In genomic region chr10:124481717-124482116, GRCh38 we compare ENCODE assay signal across 24 cellular contexts. TPM values are rescaled to one million over a fixed set of nuclear protein-coding genes. Genes with fewer than 3 reads are reported as not detected.
A peak's percentile ranks its signal among the peaks of the same experiment; 100 is the strongest.
DNase-seq lines count a peak whose midpoint lies in the region; ATAC-seq and TF ChIP-seq lines count a peak whose summit lies in the region.
"Had no signal": no experiment of that assay in that cellular context is flagged by ENCODE, and none has a peak within 500 bp of the region (broad histone marks: within the 10 kb centered on the region; RNA-seq: fewer than 3 reads in every experiment).

No MANE protein-coding gene starts in this region.

- peaks cover 13% of the 10 kb centered on the region for H3K9me3 Mint-ChIP-seq in GM23338
- peaks cover 11% of the 10 kb centered on the region for H3K9me3 Mint-ChIP-seq in WTC11
- H3K9me3 Mint-ChIP-seq in glutamatergic neuron (ENCODE audit: unreplicated experiment): peaks cover 15% of the 10 kb centered on the region
- H3K9me3 Mint-ChIP-seq: CD4-positive, alpha-beta T cell had no signal

- CTCF ChIA-PET in WTC11 (lab: Charles Lee): no interaction called here

- peak overlapping the region; percentile 39; the same call in 1 of the 2 replicates for H3K27ac Mint-ChIP-seq in GM23338
- H3K27ac Mint-ChIP-seq in WTC11: peak overlapping the region; percentile 75
- H3K27ac Mint-ChIP-seq in glutamatergic neuron (ENCODE audit: unreplicated experiment): peak overlapping the region; percentile 35
- H3K27ac Mint-ChIP-seq: CD4-positive, alpha-beta T cell had no signal

- ATAC-seq in GM23338: peak; percentile 12; the same call in 1 of the 3 replicates
- peak; percentile 18; the same call in 1 of the 2 replicates for ATAC-seq in WTC11
- ATAC-seq: A549 had no signal

- H3K9me2 ChIP-seq in GM23338 (ENCODE audit: insufficient read depth): no peaks in the 10 kb centered on the region

- H3K79me2 ChIP-seq in GM23338 (replicated peaks; ENCODE audit: insufficient read depth) (no peaks in the 10 kb centered on the region; the same call in 1 of the 2 replicates), osteoblast (ENCODE audit: insufficient read depth, low read length) (no peaks in the 10 kb centered on the region)

- H3K4me2 ChIP-seq in GM23338 (0 out of 2 replicates have a peak overlapping the region, but pooled peaks have one; percentile 16), osteoblast (ENCODE audit: insufficient read depth, low read length) (no peak overlapping the region)
- H3K4me2 ChIP-seq: A549; BLaER1 treated with 17β-estradiol and CSF1 and Interleukin-3, amounts not matched to agents 10 nM and 100 nM; KMS-11 had no signal

- H3K4me3 Mint-ChIP-seq in GM23338 (no peak overlapping the region; the same call in 2 of the 3 replicates), WTC11 (no peak overlapping the region), glutamatergic neuron (ENCODE audit: unreplicated experiment) (no peak overlapping the region)
- H3K4me3 Mint-ChIP-seq: CD4-positive, alpha-beta T cell had no signal

- DNase-seq in GM23338 (ENCODE audit: low spot score) (no peak), WTC11 (ENCODE audit: low spot score) (no peak), glutamatergic neuron (no peak), HUDEP-2 (lab: John Stamatoyannopoulos, UW; ENCODE audit: unreplicated experiment in 76 of 76) (no peak), osteoblast (ENCODE audit: insufficient read length, low spot score, missing footprints) (no peak), ascending aorta (ENCODE audit: low spot score in 2 of 2) (no peak), NCI-H526 treated with DMSO at 0.1 percent for 48 hours (lab: John Stamatoyannopoulos, UW) (no peak)
- DNase-seq: AML-193; CD4-positive, alpha-beta T cell; COR-L47; GF-D8; IMR-90; NCI-H1092; NCI-H1417 treated with DMSO at 0.1 percent for 48 hours; NCI-H1694 treated with DMSO at 0.1 percent for 48 hours; NCI-H2081; NCI-H226; NCI-H510A treated with DMSO at 0.1 percent for 48 hours; NCI-H748 treated with DMSO at 0.1 percent for 48 hours; SIG-M5 had no signal

- H3K4me3 ChIP-seq in GM23338: no peak overlapping the region
- H3K4me3 ChIP-seq in osteoblast (ENCODE audit: insufficient read depth, low read length): no peak overlapping the region
- H3K4me3 ChIP-seq in ascending aorta: no peak overlapping the region
- H3K4me3 ChIP-seq: A549; BLaER1 treated with 17β-estradiol and CSF1 and Interleukin-3, amounts not matched to agents 10 nM and 100 nM; SK-N-MC had no signal

- intact Hi-C loops in ascending aorta (cut with DNase I): no loop called here

- H3K27me3 ChIP-seq in GM23338 (ENCODE audit: insufficient read depth): no peaks in the 10 kb centered on the region
- no peaks in the 10 kb centered on the region for H3K27me3 ChIP-seq in osteoblast (ENCODE audit: insufficient read depth, low read length)
- H3K27me3 ChIP-seq in ascending aorta: no peaks in the 10 kb centered on the region
- H3K27me3 ChIP-seq: BLaER1 treated with 17β-estradiol and CSF1 and Interleukin-3, amounts not matched to agents 10 nM and 100 nM had no signal

- H3K4me1 Mint-ChIP-seq in GM23338 (peaks cover 33% of the 10 kb centered on the region), WTC11 (peaks cover 42% of the 10 kb centered on the region), glutamatergic neuron (ENCODE audit: low read depth, unreplicated experiment) (peaks cover 28% of the 10 kb centered on the region)

- H4K20me1 ChIP-seq in GM23338 (replicated peaks; ENCODE audit: insufficient read depth) (no peaks in the 10 kb centered on the region), osteoblast (ENCODE audit: insufficient read depth, low read length) (peaks cover 15% of the 10 kb centered on the region)

- H3K36me3 ChIP-seq in GM23338 (ENCODE audit: insufficient read depth) (no peaks in the 10 kb centered on the region), osteoblast (ENCODE audit: insufficient read depth, low read length) (no peaks in the 10 kb centered on the region), ascending aorta (no peaks in the 10 kb centered on the region)

- no peak for TF ChIP-seq CTCF in GM23338 (conservative IDR thresholded peaks at IDR 0.05; ENCODE audit: low read depth in 2 of 2)
- no peak for TF ChIP-seq CTCF in WTC11 (IDR thresholded peaks at IDR 0.05)
- no peak for TF ChIP-seq CTCF in glutamatergic neuron (IDR thresholded peaks at IDR 0.05; ENCODE audit: partially characterized antibody, unreplicated experiment)
- no peak for TF ChIP-seq CTCF in osteoblast (IDR thresholded peaks at IDR 0.05; ENCODE audit: extremely low read depth, low read depth, low read length)
- TF ChIP-seq CTCF in ascending aorta (IDR thresholded peaks at IDR 0.05): no peak

- POLR2A ChIA-PET in WTC11 (lab: Charles Lee): interaction anchor here (0.5 kb wide), 1 partner anchor 9 kb away, joined by 3 read pairs; no protein-coding TSS in a partner anchor

- peaks cover 34% of the 10 kb centered on the region for H3K36me3 Mint-ChIP-seq in GM23338 (ENCODE audit: low read depth)
- H3K36me3 Mint-ChIP-seq in WTC11: peaks cover 24% of the 10 kb centered on the region
- no peaks in the 10 kb centered on the region for H3K36me3 Mint-ChIP-seq in glutamatergic neuron (ENCODE audit: unreplicated experiment)

- H2AFZ ChIP-seq in GM23338: no peak overlapping the region
- H2AFZ ChIP-seq in osteoblast (ENCODE audit: low read length): no peak overlapping the region

- H3K27me3 Mint-ChIP-seq in GM23338 (ENCODE audit: insufficient read depth, low read depth, poor library complexity) (peaks cover 6% of the 10 kb centered on the region), WTC11 (ENCODE audit: low read depth) (no peaks in the 10 kb centered on the region), glutamatergic neuron (ENCODE audit: unreplicated experiment) (peaks cover 12% of the 10 kb centered on the region)
- H3K27me3 Mint-ChIP-seq: CD4-positive, alpha-beta T cell had no signal

- no peaks in the 10 kb centered on the region for H3K9me3 ChIP-seq in osteoblast (ENCODE audit: low read depth, low read length)
- no peaks in the 10 kb centered on the region for H3K9me3 ChIP-seq in ascending aorta
- H3K9me3 ChIP-seq: A549 had no signal

- H3K27ac ChIP-seq in GM23338 (ENCODE audit: low read depth) (peak overlapping the region; percentile 55; the same call in 1 of the 2 replicates), osteoblast (ENCODE audit: low read depth, low read length) (no peak overlapping the region), ascending aorta (no peak overlapping the region)
- H3K27ac ChIP-seq: A549; BLaER1 treated with 17β-estradiol and CSF1 and Interleukin-3, amounts not matched to agents 10 nM and 100 nM; KMS-11; SK-N-MC had no signal

- peaks cover 38% of the 10 kb centered on the region for H3K4me1 ChIP-seq in GM23338 (ENCODE audit: insufficient read depth)
- no peaks in the 10 kb centered on the region for H3K4me1 ChIP-seq in osteoblast (ENCODE audit: insufficient read depth, low read length)
- no peaks in the 10 kb centered on the region for H3K4me1 ChIP-seq in ascending aorta
- H3K4me1 ChIP-seq: A549; BLaER1 treated with 17β-estradiol and CSF1 and Interleukin-3, amounts not matched to agents 10 nM and 100 nM had no signal

- H3F3A ChIP-seq in GM23338 (replicated peaks; ENCODE audit: low read depth): no peaks in the 10 kb centered on the region

TF ChIP-seq in GM23338, 12 proteins besides CTCF, POLR2A, EP300 and RAD21 (continues in another document):
- TF ChIP-seq ZNF114 (CRISPR knock-in tag; IDR thresholded peaks at IDR 0.05) (no peak), CREB1 (CRISPR knock-in tag; IDR thresholded peaks at IDR 0.05; ENCODE audit: low read depth) (no peak), NANOG (IDR thresholded peaks at IDR 0.05; ENCODE audit: borderline replicate concordance) (no peak), ETS1 (IDR thresholded peaks at IDR 0.05) (no peak)

TF ChIP-seq in WTC11, 78 proteins besides CTCF, POLR2A, EP300 and RAD21:
- TF ChIP-seq RORB (CRISPR knock-in tag; IDR thresholded peaks at IDR 0.05): no peak
- TF ChIP-seq ZNF423 (CRISPR knock-in tag; IDR thresholded peaks at IDR 0.05): peak; percentile 91

RNA-seq across cellular contexts. Expression of gene LHPP, which starts 20.1 kb away (rescaled TPM):
- total RNA-seq in GM23338 (2014; rRNA removed; shearing (Covaris generic)): 34.1 and 40.2 TPM in 2 replicates
- 25.5 and 27.4 TPM in 2 replicates for polyA plus RNA-seq in GM23338 (2016; fragmentation: Nextera tagmentation; extraction: Ambion mirVana)
- total RNA-seq in WTC11 (2021) (33.2 to 42.4 TPM (median 41.1 TPM) in 3 replicates), glutamatergic neuron (ENCODE audit: unreplicated experiment) (6.0 TPM), osteoblast (11.5 and 17.7 TPM in 2 replicates), ascending aorta (5.1 TPM)

RNA-seq across cellular contexts. Expression of gene NKX1-2, which starts 31.9 kb away (rescaled TPM):
- total RNA-seq in GM23338 (2014; rRNA removed; shearing (Covaris generic)): 37.0 and 39.4 TPM in 2 replicates
- polyA plus RNA-seq in GM23338 (2016; fragmentation: Nextera tagmentation; extraction: Ambion mirVana): 9.4 and 9.8 TPM in 2 replicates
- total RNA-seq in WTC11 (2021) (30.8 to 57.7 TPM (median 31.0 TPM) in 3 replicates), glutamatergic neuron (ENCODE audit: unreplicated experiment) (0.59 TPM), osteoblast (not detected in 2 replicates), ascending aorta (not detected)
- total RNA-seq: CD4-positive, alpha-beta T cell; IMR-90 had no signal
- polyA plus RNA-seq: IMR-90 had no signal

Comparison
In these comparisons a context has a peak if more than half of its experiments do, and no peak if none do; other contexts are left out.
1. RNA of gene NKX1-2, which starts 31.9 kb away (total RNA-seq): 30.8 to 57.7 TPM in WTC11 and 37.0 to 39.4 TPM in GM23338; 0.59 TPM in glutamatergic neuron (single experiment), not detected in osteoblast and not detected in ascending aorta (single experiment); every median in the first group is over 10 times any median in the second.
2. Peak in every context shown above with its lines, with median percentiles within 50 percentile points of each other: H3K27ac Mint-ChIP-seq.